Comparison of ENCODE assay signal across 8 cellular contexts in the genomic region with DNA sequence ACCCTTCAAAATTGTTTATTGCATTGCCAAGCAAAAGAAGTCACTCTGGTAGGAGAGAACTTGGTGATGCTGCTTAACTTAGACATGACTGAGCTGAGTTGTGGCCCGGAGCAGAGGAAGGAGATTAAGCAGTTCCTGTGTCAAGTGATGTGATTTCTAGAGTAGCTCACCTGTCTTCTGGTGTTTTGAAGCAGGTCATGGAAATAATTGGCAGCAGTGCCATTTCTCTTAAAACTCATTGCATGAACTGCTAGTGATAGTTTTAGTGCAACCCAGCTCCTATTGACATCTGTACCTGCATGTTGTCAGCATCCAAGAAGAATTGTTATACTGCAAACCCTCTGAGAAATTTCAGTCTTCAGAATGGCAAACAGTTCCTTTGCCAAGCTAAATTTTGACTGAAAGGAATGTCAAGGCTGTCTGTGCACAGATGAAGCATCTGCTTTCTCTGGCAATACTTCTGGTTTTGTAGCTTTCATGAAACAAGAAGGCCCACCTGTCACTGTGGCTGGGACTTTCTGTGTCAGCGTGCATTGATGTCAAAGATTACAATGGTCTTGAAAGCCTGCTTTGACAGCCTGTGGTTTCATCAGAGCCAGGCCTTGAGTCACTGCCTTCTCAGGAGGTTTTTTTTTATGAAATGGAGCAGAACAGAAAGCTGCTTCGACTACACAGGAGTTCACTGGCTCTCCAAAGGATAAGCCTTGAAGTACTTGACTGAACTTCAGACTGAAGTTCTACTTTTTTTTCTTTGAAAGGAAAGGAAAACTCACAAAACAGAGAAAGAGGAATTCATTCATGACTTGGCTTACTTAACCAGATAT.
DNase-seq lines count a peak whose midpoint lies in the region; ATAC-seq, FAIRE-seq and TF ChIP-seq lines count a peak whose summit lies in the region.

No MANE protein-coding gene starts in this region.

- H3K9me3 Mint-ChIP-seq in activated B cell treated with CpG ODN at 0.5 μM for 24 hours, result no peaks in the 10 kb centered on the region

- FAIRE-seq in bronchial epithelial cell (lab: Jason Lieb, UNC), result no peak

- no peaks in the 10 kb centered on the region for H3K9me3 ChIP-seq in upper lobe of right lung

- DNase-seq in activated B cell treated with CpG ODN at 0.5 μM for 24 hours, result no peak
- peak; percentile 59 for DNase-seq in bronchial epithelial cell (ENCODE audit: low read depth)
- DNase-seq in stimulated activated CD4-positive, alpha-beta T cell treated with anti-CD3 and anti-CD28 coated beads, Interleukin-1b, Interleukin-23, amount 100 ng/mL, for 24 hours (ENCODE audit: low read depth in 4 of 4, low spot score in 1 of 4), result peak; percentile 25 to 60 (median 44)
- no peak for DNase-seq in upper lobe of right lung
- no peak for DNase-seq in NCI-H748 (lab: John Stamatoyannopoulos, UW; ENCODE audit: unreplicated experiment)
- DNase-seq in left lobe of liver (ENCODE audit: low spot score), result no peak

- H3K27me3 ChIP-seq in bronchial epithelial cell (ENCODE audit: control insufficient read depth, insufficient read depth, low read length) (no peaks in the 10 kb centered on the region), upper lobe of right lung (no peaks in the 10 kb centered on the region)

- no peaks in the 10 kb centered on the region for H3K36me3 Mint-ChIP-seq in activated B cell treated with CpG ODN at 0.5 μM for 24 hours (ENCODE audit: low read depth)

- no peaks in the 10 kb centered on the region for H3K27me3 Mint-ChIP-seq in activated B cell treated with CpG ODN at 0.5 μM for 24 hours

- peaks cover 11% of the 10 kb centered on the region for H3K4me1 Mint-ChIP-seq in activated B cell treated with CpG ODN at 0.5 μM for 24 hours

- no peak overlapping the region for H3K27ac Mint-ChIP-seq in activated B cell treated with CpG ODN at 0.5 μM for 24 hours

- H3K27ac ChIP-seq in upper lobe of right lung, result no peak overlapping the region

- no peak overlapping the region for H3K4me3 ChIP-seq in bronchial epithelial cell (ENCODE audit: low read depth, low read length)
- no peak overlapping the region for H3K4me3 ChIP-seq in upper lobe of right lung

- H3K4me1 ChIP-seq in upper lobe of right lung, result no peaks in the 10 kb centered on the region

- H3K36me3 ChIP-seq in bronchial epithelial cell (ENCODE audit: control insufficient read depth, insufficient read depth, low read length), result no peaks in the 10 kb centered on the region
- H3K36me3 ChIP-seq in upper lobe of right lung, result no peaks in the 10 kb centered on the region

- POLR2A ChIA-PET in activated B cell treated with CpG ODN at 0.5 μM for 24 hours (lab: Charles Lee), result no interaction called here

- ATAC-seq in GM19035 (IDR thresholded peaks at IDR 0.05; ENCODE audit: unreplicated experiment), result peak; percentile 88
- peak; percentile 86 for ATAC-seq in HG03060 (IDR thresholded peaks at IDR 0.05; ENCODE audit: low read depth, unreplicated experiment)
- peak; percentile 58 for ATAC-seq in activated B cell treated with CpG ODN at 0.5 μM for 24 hours (ENCODE audit: low read depth)
- no peak for ATAC-seq in upper lobe of right lung
- no peak for ATAC-seq in left lobe of liver

- intact Hi-C loops in activated B cell treated with CpG ODN at 0.5 μM for 24 hours (cut with micrococcal nuclease) (no loop called here), upper lobe of right lung (cut with DNase I) (no loop called here)

- TF ChIP-seq CTCF in activated B cell treated with CpG ODN at 0.5 μM for 24 hours (IDR thresholded peaks at IDR 0.05), result no peak
- TF ChIP-seq CTCF in bronchial epithelial cell (IDR thresholded peaks at IDR 0.05; ENCODE audit: insufficient read depth, low read length, severe bottlenecking), result no peak
- TF ChIP-seq CTCF in upper lobe of right lung (IDR thresholded peaks at IDR 0.05), result no peak

- CTCF ChIA-PET in activated B cell treated with CpG ODN at 0.5 μM for 24 hours (lab: Charles Lee), result no interaction called here

- H3K4me3 Mint-ChIP-seq in activated B cell treated with CpG ODN at 0.5 μM for 24 hours, result no peak overlapping the region

Comparison
In these comparisons a context has a peak if more than half of its experiments do, and no peak if none do; other contexts are left out.
1. ATAC-seq: peak in GM19035 (single experiment), HG03060 (single experiment) and activated B cell treated with CpG ODN at 0.5 μM for 24 hours (single experiment); none in upper lobe of right lung (single experiment) and left lobe of liver (single experiment).
2. DNase-seq: peak in bronchial epithelial cell (single experiment) and stimulated activated CD4-positive, alpha-beta T cell treated with anti-CD3 and anti-CD28 coated beads, Interleukin-1b, Interleukin-23, amount 100 ng/mL, for 24 hours (4 of 4); none in activated B cell treated with CpG ODN at 0.5 μM for 24 hours (single experiment), upper lobe of right lung (single experiment), NCI-H748 (single experiment) and left lobe of liver (single experiment).